8 cellular contexts compared by ENCODE assay signal in genomic region chr15:49046113-49046883, GRCh38. TPM values are rescaled to one million over a fixed set of nuclear protein-coding genes. Genes with fewer than 3 reads are reported as not detected.
DNase-seq lines count a peak whose midpoint lies in the region; TF ChIP-seq lines count a peak whose summit lies in the region.

TSS of gene SECISBP2L (minus strand) at chr15:49046446. CDS start at chr15:49046299, 147 bp downstream.

- H3K9me3 ChIP-seq in H9 (ENCODE audit: control insufficient read depth, low read depth, low read length) (no peaks in the 10 kb centered on the region), neural progenitor cell (ENCODE audit: low read depth) (no peaks in the 10 kb centered on the region)

- no peak within 1 kb of the TSS for H2BK120ac ChIP-seq in H9 (ENCODE audit: low read depth, low read length, poor library complexity, severe bottlenecking)

- no CpG with 5 or more reads among the region's 53 CpGs for WGBS in H9 (ENCODE audit: extremely low coverage, insufficient read length, low lambda C conversion rate)

- H3K36me3 Mint-ChIP-seq in H9 (ENCODE audit: insufficient read depth in 1 of 3, low read depth in 3 of 3), result peaks cover 0 to 4% (median 0%) of the 10 kb centered on the region in 3 experiments; a peak in 3 of 7 replicates
- peaks cover 3% of the 10 kb centered on the region for H3K36me3 Mint-ChIP-seq in neural progenitor cell

- H3K79me2 ChIP-seq in H9 (ENCODE audit: insufficient read depth, low read length) (peaks cover 4% of the 10 kb centered on the region; the same call in 1 of the 2 replicates), neural progenitor cell (ENCODE audit: low read depth) (peaks cover 47% of the 10 kb centered on the region)

- no peak within 1 kb of the TSS for H2BK5ac ChIP-seq in H9 (ENCODE audit: insufficient read length, low read length)

- no peak within 1 kb of the TSS for H2BK20ac ChIP-seq in H9 (ENCODE audit: low read depth, low read length, poor library complexity, severe bottlenecking)

- H4K91ac ChIP-seq in H9 (ENCODE audit: insufficient read length, low read depth, low read length), result no peak within 1 kb of the TSS

- H3K27ac ChIP-seq in H9 (ENCODE audit: insufficient read length, low read depth, low read length) (peak within 1 kb of the TSS; percentile 40), neural progenitor cell (peak within 1 kb of the TSS; percentile 84)

- no peak within 1 kb of the TSS for H3K56ac ChIP-seq in H9 (ENCODE audit: insufficient read length, low read depth, low read length)

- peak within 1 kb of the TSS; percentile 75 for H3K9ac ChIP-seq in H9 (ENCODE audit: extremely low read depth, insufficient read length, low read length)
- H3K9ac ChIP-seq in neural progenitor cell, result peak within 1 kb of the TSS; percentile 70

- H3K14ac ChIP-seq in H9 (ENCODE audit: insufficient read depth, low read length), result peak within 1 kb of the TSS; percentile 77; the same call in 1 of the 2 replicates

- H3K4me3 ChIP-seq in foreskin fibroblast (ENCODE audit: low read depth in 1 of 2, low read length in 2 of 2) (peak within 1 kb of the TSS; percentile 81 to 96), neural progenitor cell (peak within 1 kb of the TSS; percentile 90)

- no peak within 1 kb of the TSS for H2BK12ac ChIP-seq in H9 (ENCODE audit: insufficient read length, low read depth, low read length)

- no peaks in the 10 kb centered on the region for H3K23me2 ChIP-seq in H9 (ENCODE audit: insufficient read length, low read depth, low read length, poor library complexity, severe bottlenecking)

- H3K9me3 Mint-ChIP-seq in H9 (peaks cover 0 to 5% of the 10 kb centered on the region in 2 experiments; a peak in 3 of 5 replicates), neural progenitor cell (peaks cover 2% of the 10 kb centered on the region)

- peak within 1 kb of the TSS; percentile 25 for H3K18ac ChIP-seq in H9 (ENCODE audit: insufficient read length, low read depth, low read length)

- no peak within 1 kb of the TSS for H3K4ac ChIP-seq in H9 (ENCODE audit: low read depth, low read length)

- peaks cover 2% of the 10 kb centered on the region for H3K79me1 ChIP-seq in H9 (ENCODE audit: insufficient read depth, low read depth, low read length, poor library complexity, severe bottlenecking)

- no peak within 1 kb of the TSS for H4K5ac ChIP-seq in H9 (ENCODE audit: insufficient read length, low read depth, low read length)

- H3K4me1 ChIP-seq in H9 (ENCODE audit: insufficient read depth, low read length) (no peaks in the 10 kb centered on the region), neural progenitor cell (peaks cover 16% of the 10 kb centered on the region)

- H3K36me3 ChIP-seq in neural progenitor cell, result no peaks in the 10 kb centered on the region

- H2BK15ac ChIP-seq in H9 (ENCODE audit: low read depth, low read length), result no peak within 1 kb of the TSS

- H3K27ac Mint-ChIP-seq in H9 (peak within 1 kb of the TSS; percentile 93 to 99 (median 98)), neural progenitor cell (peak within 1 kb of the TSS; percentile 96)

- DNase-seq in GDM1 (lab: John Stamatoyannopoulos, UW), result peak; percentile 91
- DNase-seq in H9, result peak; percentile 98
- DNase-seq in M059J (ENCODE audit: low read depth), result peak; percentile 92
- peak; percentile 40 for DNase-seq in SIG-M5 (lab: John Stamatoyannopoulos, UW)
- peak; percentile 88 for DNase-seq in activated gamma-delta T cell treated with Interleukin-2 at 50 U/mL for 16 hours
- peak; percentile 93 to 97 for DNase-seq in foreskin fibroblast
- peak; percentile 96 for DNase-seq in neural progenitor cell (ENCODE audit: low spot score)
- DNase-seq in stromal cell of bone marrow (ENCODE audit: low read depth), result peak; percentile 92

- H3K4me2 ChIP-seq in H9 (ENCODE audit: insufficient read depth, insufficient read length, low read length), result peak within 1 kb of the TSS; percentile 63
- peak within 1 kb of the TSS; percentile 94 for H3K4me2 ChIP-seq in neural progenitor cell

- peaks cover 13% of the 10 kb centered on the region for H3F3A ChIP-seq in neural progenitor cell (ENCODE audit: low read depth)

- peaks cover 14 to 17% of the 10 kb centered on the region in 2 experiments for H3K4me1 Mint-ChIP-seq in H9
- H3K4me1 Mint-ChIP-seq in neural progenitor cell, result peaks cover 8% of the 10 kb centered on the region

- peak; percentile 67 for TF ChIP-seq CTCF in H9 (conservative IDR thresholded peaks at IDR 0.05)
- no peak for TF ChIP-seq CTCF in foreskin fibroblast (IDR thresholded peaks at IDR 0.05; ENCODE audit: low read depth, low read length)
- TF ChIP-seq CTCF in neural progenitor cell (IDR thresholded peaks at IDR 0.05), result peak; percentile 57

- H2AK5ac ChIP-seq in H9 (ENCODE audit: insufficient read length, low read length), result no peak within 1 kb of the TSS

- H3K4me3 Mint-ChIP-seq in H9 (peak within 1 kb of the TSS; percentile 93 to 99), neural progenitor cell (peak within 1 kb of the TSS; percentile 89)

- H4K8ac ChIP-seq in H9 (replicated peaks; ENCODE audit: insufficient read length, low read depth, low read length), result no peak within 1 kb of the TSS

- no peak within 1 kb of the TSS for H3T11ph ChIP-seq in H9 (ENCODE audit: low read length)

- H2AFZ ChIP-seq in H9 (ENCODE audit: low read length), result peak within 1 kb of the TSS; percentile 33
- peak within 1 kb of the TSS; percentile 98 for H2AFZ ChIP-seq in neural progenitor cell (replicated peaks)

- H3K27me3 Mint-ChIP-seq in H9 (ENCODE audit: low read depth) (peaks cover 4% of the 10 kb centered on the region; the same call in 1 of the 2 replicates), neural progenitor cell (ENCODE audit: insufficient read depth, low read depth) (peaks cover 2% of the 10 kb centered on the region)

- H3K27me3 ChIP-seq in H9 (ENCODE audit: insufficient read depth, low read length) (no peaks in the 10 kb centered on the region), neural progenitor cell (no peaks in the 10 kb centered on the region)

- H4K20me1 ChIP-seq in H9 (ENCODE audit: control insufficient read depth, insufficient read depth, insufficient read length) (no peaks in the 10 kb centered on the region), neural progenitor cell (ENCODE audit: low read depth) (peaks cover 17% of the 10 kb centered on the region)

- no peak within 1 kb of the TSS for H3K23ac ChIP-seq in H9 (ENCODE audit: insufficient read length, low read depth, low read length)

RNA-seq across cellular contexts. Expression of gene SECISBP2L, which starts in this region (rescaled TPM):
- 23.6 and 24.7 TPM in 2 replicates for total RNA-seq in H9 (2021)
- 15.0 and 19.7 TPM in 2 replicates for total RNA-seq in M059J (2014; rRNA removed; shearing (Covaris generic))
- total RNA-seq in neural progenitor cell (ENCODE audit: low replicate concordance), result 30.3 and 44.0 TPM in 2 replicates

Comparison
In these comparisons a context has a peak if more than half of its experiments do, and no peak if none do; other contexts are left out.
1. Peak in every context shown above with its lines: DNase-seq, H3K4me3 ChIP-seq and H3K27ac ChIP-seq.
2. DNase-seq: peak in every context shown above with its lines; median percentile 98 in H9; 96 in neural progenitor cell; 95 in foreskin fibroblast; 92 in M059J; 92 in stromal cell of bone marrow; 91 in GDM1; 88 in activated gamma-delta T cell treated with Interleukin-2 at 50 U/mL for 16 hours; 40 in SIG-M5.